Comparison of ENCODE assay signal across 18 cellular contexts in the genomic region with DNA sequence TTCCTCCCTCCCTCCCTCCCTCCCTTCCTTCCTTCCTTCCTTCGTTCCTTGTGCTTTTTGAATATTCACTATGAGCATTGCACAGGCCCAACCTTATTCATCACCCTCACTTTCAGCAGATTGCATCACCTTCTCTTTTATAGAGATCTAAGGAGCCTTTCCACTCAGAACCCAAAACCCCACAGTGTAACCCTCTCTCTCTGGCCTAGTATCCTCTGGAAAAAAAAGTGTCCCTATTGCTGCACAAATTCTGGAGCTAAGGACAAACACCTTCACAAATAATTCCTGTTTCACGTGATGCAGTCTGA. TPM values are rescaled to one million over a fixed set of nuclear protein-coding genes. Genes with fewer than 3 reads are reported as not detected.
DNase-seq lines count a peak whose midpoint lies in the region; FAIRE-seq and TF ChIP-seq lines count a peak whose summit lies in the region.
"Had no signal": no experiment of that assay in that cellular context is flagged by ENCODE, and none has a peak within 500 bp of the region (broad histone marks: within the 10 kb centered on the region; RNA-seq: fewer than 3 reads in every experiment).

No MANE protein-coding gene starts in this region.

- H3K4me3 ChIP-seq in breast epithelium (no peak overlapping the region), endothelial cell of umbilical vein (replicated peaks in 1 of 3; ENCODE audit: insufficient read depth in 1 of 3, low read depth in 1 of 3, low read length in 3 of 3) (no peak overlapping the region)
- H3K4me3 ChIP-seq: PC-9, SJCRH30 had no signal

- H3K27ac Mint-ChIP-seq in MCF 10A (ENCODE audit: low read depth, unreplicated experiment) = peak overlapping the region; percentile 21
- H3K27ac Mint-ChIP-seq in nephron = peak overlapping the region; percentile 58 to 89 (median 73)

- H3K9me3 ChIP-seq in breast epithelium (peaks cover 7 to 16% of the 10 kb centered on the region in 2 donors), endothelial cell of umbilical vein (replicated peaks; ENCODE audit: control insufficient read depth, insufficient read depth, low read length) (no peaks in the 10 kb centered on the region)
- H3K9me3 ChIP-seq: SJCRH30 had no signal

- H3K36me3 Mint-ChIP-seq in MCF 10A (ENCODE audit: insufficient read depth, unreplicated experiment) (no peaks in the 10 kb centered on the region), nephron (ENCODE audit: low read depth) (no peaks in the 10 kb centered on the region)

- H3K27ac ChIP-seq in breast epithelium (no peak overlapping the region), endothelial cell of umbilical vein (ENCODE audit: insufficient read depth, low read depth, low read length) (no peak overlapping the region)
- H3K27ac ChIP-seq: C4-2B, PC-9, SJCRH30 had no signal

- H3K9me3 Mint-ChIP-seq in MCF 10A (ENCODE audit: unreplicated experiment) (peaks cover 16% of the 10 kb centered on the region), nephron (peaks cover 8% of the 10 kb centered on the region)

- H3K27me3 ChIP-seq in breast epithelium (no peaks in the 10 kb centered on the region), endothelial cell of umbilical vein (ENCODE audit: control insufficient read depth in 2 of 2, insufficient read depth in 2 of 2, low read length in 2 of 2) (no peaks in the 10 kb centered on the region)
- H3K27me3 ChIP-seq: SJCRH30 had no signal

- DNase-seq in MCF 10A (ENCODE audit: unreplicated experiment) = no peak
- DNase-seq in breast epithelium (ENCODE audit: low spot score in 2 of 2) = no peak
- peak; percentile 26 for DNase-seq in NCI-H460 (ENCODE audit: extremely low read depth, low read depth)
- no peak for DNase-seq in endothelial cell of umbilical vein (ENCODE audit: low read depth, low spot score)
- DNase-seq in GM13977 (ENCODE audit: low spot score) = no peak
- DNase-seq in NOMO-1 treated with DMSO at 0.1 percent for 48 hours (lab: John Stamatoyannopoulos, UW; ENCODE audit: unreplicated experiment) = no peak
- DNase-seq in NK-92 treated with Interleukin-12 subunit alpha and Interleukin-12 subunit beta, amount 100 ng/mL, for 24 hours (lab: John Stamatoyannopoulos, UW) = no peak
- DNase-seq: DMS153, GOT3, Karpas-422, NCI-H1105 treated with DMSO at 0.1 percent for 48 hours, NCI-H1694 treated with DMSO at 0.1 percent for 48 hours, NCI-H2107, PC-9, SJCRH30 had no signal

- intact Hi-C loops in MCF 10A (cut with micrococcal nuclease) = no loop called here
- intact Hi-C loops in breast epithelium (cut with DNase I; ENCODE audit: low total_unique reads) = no loop called here
- intact Hi-C loops in endothelial cell of umbilical vein (cut with micrococcal nuclease) = no loop called here

- dilution Hi-C loops in endothelial cell of umbilical vein (cut with MboI; ENCODE audit: extremely low pct_ligation_motif_present, low sequenced_read_pairs) = no loop called here

- no peak overlapping the region for H3K4me2 ChIP-seq in endothelial cell of umbilical vein (ENCODE audit: insufficient read depth, low read length)
- H3K4me2 ChIP-seq: PC-9 had no signal

- TF ChIP-seq CTCF in MCF 10A (IDR thresholded peaks at IDR 0.05; ENCODE audit: unreplicated experiment) = no peak
- no peak for TF ChIP-seq CTCF in breast epithelium (IDR thresholded peaks at IDR 0.05)
- TF ChIP-seq CTCF in endothelial cell of umbilical vein (IDR thresholded peaks at IDR 0.05; ENCODE audit: extremely low read depth in 1 of 2, insufficient read depth in 1 of 2, low read depth in 1 of 2, low read length in 2 of 2) = no peak
- no peak for TF ChIP-seq CTCF in nephron (IDR thresholded peaks at IDR 0.05; ENCODE audit: unreplicated experiment in 3 of 3)
- TF ChIP-seq CTCF in GM13977 (IDR thresholded peaks at IDR 0.05; ENCODE audit: extremely low read depth, insufficient read depth, missing control alignments) = no peak

- TF ChIP-seq POLR2A in breast epithelium (IDR thresholded peaks at IDR 0.05) = no peak
- no peak for TF ChIP-seq POLR2A in endothelial cell of umbilical vein (IDR thresholded peaks at IDR 0.05; ENCODE audit: low read depth, low read length)

- no peak overlapping the region for H3K4me3 Mint-ChIP-seq in MCF 10A (ENCODE audit: unreplicated experiment)
- no peak overlapping the region for H3K4me3 Mint-ChIP-seq in nephron

- no peaks in the 10 kb centered on the region for H3K79me2 ChIP-seq in endothelial cell of umbilical vein (ENCODE audit: control insufficient read depth, insufficient read depth, low read length)

- H3K27me3 Mint-ChIP-seq in MCF 10A (ENCODE audit: insufficient read depth, unreplicated experiment) (no peaks in the 10 kb centered on the region), nephron (ENCODE audit: low read depth) (no peaks in the 10 kb centered on the region)

- FAIRE-seq in endothelial cell of umbilical vein (lab: Jason Lieb, UNC) = no peak

- no peaks in the 10 kb centered on the region for H3K9me1 ChIP-seq in endothelial cell of umbilical vein (replicated peaks; ENCODE audit: control insufficient read depth, extremely low read depth, insufficient read depth, low read length)

- H4K20me1 ChIP-seq in endothelial cell of umbilical vein (replicated peaks; ENCODE audit: control insufficient read depth, extremely low read depth, insufficient read depth, low read length) = no peaks in the 10 kb centered on the region

- H3K36me3 ChIP-seq in breast epithelium (no peaks in the 10 kb centered on the region), endothelial cell of umbilical vein (ENCODE audit: control insufficient read depth in 2 of 2, extremely low read depth in 1 of 2, insufficient read depth in 2 of 2, low read length in 2 of 2) (no peaks in the 10 kb centered on the region)
- H3K36me3 ChIP-seq: SJCRH30 had no signal

- H2AFZ ChIP-seq in endothelial cell of umbilical vein (ENCODE audit: low read depth, low read length) = peak overlapping the region; percentile 42
- H2AFZ ChIP-seq: PC-9 had no signal

- no peak overlapping the region for H3K9ac ChIP-seq in endothelial cell of umbilical vein (replicated peaks; ENCODE audit: extremely low read depth, insufficient read depth, low read length)

- CTCF ChIA-PET in MCF 10A (lab: Yijun Ruan, JAX) (interaction anchor here (1.0 kb wide), 1 partner anchor 12 kb away, joined by 4 read pairs; no protein-coding TSS in a partner anchor), endothelial cell of umbilical vein (lab: Charles Lee) (no interaction called here)

- H3K4me1 Mint-ChIP-seq in MCF 10A (ENCODE audit: insufficient read depth, unreplicated experiment) = peaks cover 11% of the 10 kb centered on the region
- no peaks in the 10 kb centered on the region for H3K4me1 Mint-ChIP-seq in nephron

- POLR2A ChIA-PET in MCF 10A (lab: Yijun Ruan, JAX) (interaction anchor here (2.1 kb wide), 1 partner anchor 18 kb away, joined by 5 read pairs; no protein-coding TSS in a partner anchor), endothelial cell of umbilical vein (lab: Charles Lee) (no interaction called here)

- no peaks in the 10 kb centered on the region for H3K4me1 ChIP-seq in breast epithelium
- H3K4me1 ChIP-seq in endothelial cell of umbilical vein (ENCODE audit: control insufficient read depth, extremely low read depth, insufficient read depth, low read length) = peaks cover 7% of the 10 kb centered on the region
- H3K4me1 ChIP-seq: SJCRH30 had no signal

- in situ Hi-C loops in GM13977 (cut with MboI; ENCODE audit: low pct_unique_long_range_greater_than_20kb, low sequenced_read_pairs, unreplicated experiment) = no loop called here

- BruUV-seq in MCF 10A (replicated peaks; lab: Mats Ljungman, UMichigan) = no TSS peak
- no TSS peak for BruUV-seq in endothelial cell of umbilical vein (replicated peaks; lab: Mats Ljungman, UMichigan)

TF ChIP-seq in endothelial cell of umbilical vein, 7 proteins besides CTCF, POLR2A, EP300 and RAD21:
- no peak for TF ChIP-seq FOS (IDR thresholded peaks at IDR 0.05; ENCODE audit: borderline replicate concordance, insufficient read depth, low read length)
- TF ChIP-seq, protein P1, sequence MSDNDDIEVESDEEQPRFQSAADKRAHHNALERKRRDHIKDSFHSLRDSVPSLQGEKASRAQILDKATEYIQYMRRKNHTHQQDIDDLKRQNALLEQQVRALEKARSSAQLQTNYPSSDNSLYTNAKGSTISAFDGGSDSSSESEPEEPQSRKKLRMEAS (IDR thresholded peaks at IDR 0.05; ENCODE audit: insufficient read depth, insufficient read length) = no peak
- no peak for TF ChIP-seq GATA2 (IDR thresholded peaks at IDR 0.05; ENCODE audit: insufficient read depth, insufficient read length, low read depth, low read length)
- no peak for TF ChIP-seq POLR2AphosphoS5 (IDR thresholded peaks at IDR 0.05; ENCODE audit: insufficient read depth, low read depth, low read length)
- TF ChIP-seq MYC (IDR thresholded peaks at IDR 0.05; ENCODE audit: low read depth, low read length) = no peak
- no peak for TF ChIP-seq EZH2 (IDR thresholded peaks at IDR 0.05; ENCODE audit: borderline replicate concordance, low read depth, low read length, severe bottlenecking)
- TF ChIP-seq JUN (IDR thresholded peaks at IDR 0.05; ENCODE audit: borderline replicate concordance, insufficient read depth, insufficient read length, low read depth) = no peak

RNA-seq across cellular contexts. Expression of a gene that starts 25.6 kb away (rescaled TPM):
- not detected in 2 replicates for total RNA-seq in MCF 10A (2022)
- total RNA-seq in breast epithelium = not detected
- total RNA-seq in NCI-H460 (2014; rRNA removed; shearing (Covaris generic)) = not detected in 2 replicates
- not detected in 2 replicates for polyA plus RNA-seq in NCI-H460 (2014; cell fraction: nucleus; rRNA removed)
- not detected in 2 replicates for total RNA-seq in endothelial cell of umbilical vein
- not detected in 2 replicates for polyA plus RNA-seq in endothelial cell of umbilical vein
- polyA plus RNA-seq in endothelial cell of umbilical vein (2011; cell fraction: cytosol; rRNA removed) = not detected in 2 replicates
- polyA plus RNA-seq in endothelial cell of umbilical vein (2011; cell fraction: nucleus; rRNA removed) = not detected in 2 replicates
- polyA plus RNA-seq in endothelial cell of umbilical vein (2012) = not detected in 2 replicates
- not detected in 2 replicates for polyA minus RNA-seq in endothelial cell of umbilical vein
- not detected for polyA minus RNA-seq in endothelial cell of umbilical vein (2011; cell fraction: cytosol; rRNA and poly(A)+ RNA removed)
- polyA minus RNA-seq in endothelial cell of umbilical vein (2011; cell fraction: nucleus; rRNA and poly(A)+ RNA removed) = not detected in 2 replicates
- total RNA-seq: A172, PC-9, SJCRH30 had no signal
